Comparison of ENCODE assay signal across 38 cellular contexts in the genomic region with DNA sequence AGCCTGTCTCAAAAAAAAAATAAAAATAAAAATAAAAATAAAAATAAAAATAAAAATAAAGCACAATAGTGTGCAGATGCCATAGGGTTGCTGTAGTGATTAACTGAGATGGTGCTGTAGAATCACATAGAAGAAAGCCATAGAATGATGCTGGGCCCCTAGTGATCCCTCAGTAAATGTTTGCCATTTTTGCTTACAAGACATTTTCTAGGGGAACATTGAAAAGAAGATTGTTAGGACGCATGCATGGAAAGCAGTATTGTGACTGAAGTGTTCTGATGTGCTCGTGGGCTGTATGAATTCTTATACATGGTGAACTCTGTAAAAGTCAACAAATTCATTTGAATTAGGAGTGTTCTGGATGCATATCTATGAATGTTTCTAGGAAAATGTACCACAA. TPM values are rescaled to one million over a fixed set of nuclear protein-coding genes. Genes with fewer than 3 reads are reported as not detected.
"Had no signal": no experiment of that assay in that cellular context is flagged by ENCODE, and none has a peak within 500 bp of the region (broad histone marks: within the 10 kb centered on the region; RNA-seq: fewer than 3 reads in every experiment).

No MANE protein-coding gene starts in this region.

- H3K27me3 Mint-ChIP-seq: activated CD4-positive, alpha-beta memory T cell treated with anti-CD3 and anti-CD28 coated beads for 36 hours; activated CD4-positive, alpha-beta T cell treated with anti-CD3 and anti-CD28 coated beads for 36 hours; activated CD8-positive, alpha-beta T cell treated with anti-CD3 and anti-CD28 coated beads for 36 hours; activated naive CD8-positive, alpha-beta T cell treated with anti-CD3 and anti-CD28 coated beads for 36 hours; activated T-helper 17 cell treated with anti-CD3 and anti-CD28 coated beads, Interleukin-2, amount 50 U/mL, for 72 hours had no signal

- FAIRE-seq: astrocyte, colon, TTC549 had no signal

- H3K4me1 ChIP-seq: adrenal gland, body of pancreas, breast epithelium had no signal

- H3K27ac Mint-ChIP-seq: activated CD4-positive, alpha-beta memory T cell treated with anti-CD3 and anti-CD28 coated beads for 36 hours; activated CD4-positive, alpha-beta T cell treated with anti-CD3 and anti-CD28 coated beads for 36 hours; activated CD8-positive, alpha-beta T cell treated with anti-CD3 and anti-CD28 coated beads for 36 hours; activated naive CD4-positive, alpha-beta T cell treated with anti-CD3 and anti-CD28 coated beads for 36 hours; activated naive CD4-positive, alpha-beta T cell treated with anti-CD3 and anti-CD28 coated beads, Interleukin-2, amount 50 U/mL, for 72 hours; activated naive CD8-positive, alpha-beta T cell treated with anti-CD3 and anti-CD28 coated beads for 36 hours; activated T-cell treated with anti-CD3 and anti-CD28 coated beads, Interleukin-2, amount 50 U/mL, for 72 hours; activated T-helper 1 cell treated with anti-CD3 and anti-CD28 coated beads, Interleukin-12 subunit alpha, Interleukin-12 subunit beta, Interleukin-2, Interleukin-4 antibody, amounts not matched to agents 30 ng/mL and 10 ng/mL and 1 ng/mL, durations not matched to agents 14 hours and 24 hours and 36 hours; activated T-helper 17 cell treated with anti-CD3 and anti-CD28 coated beads, Interleukin-2, amount 50 U/mL, for 72 hours; T-helper 1 cell treated with Interleukin-12 subunit alpha and Interleukin-12 subunit beta and Interleukin-4 antibody, amounts not matched to agents 30 μg/mL and 1 μg/mL, for 36 hours; T-helper 2 cell treated with Interferon-gamma antibody and Interleukin-4, amounts not matched to agents 5 μg/mL and 100 μg/mL, for 36 hours had no signal

- H3K4me3 ChIP-seq: adrenal gland, body of pancreas, breast epithelium had no signal

- H3K36me3 ChIP-seq: adrenal gland, brain microvascular endothelial cell, breast epithelium had no signal

- H3K4me1 Mint-ChIP-seq: activated CD4-positive, alpha-beta T cell treated with anti-CD3 and anti-CD28 coated beads for 36 hours; activated naive CD8-positive, alpha-beta T cell treated with anti-CD3 and anti-CD28 coated beads for 36 hours; activated T-helper 17 cell treated with anti-CD3 and anti-CD28 coated beads, Interleukin-2, amount 50 U/mL, for 72 hours had no signal

- H3K27me3 ChIP-seq: adrenal gland, body of pancreas, brain microvascular endothelial cell, breast epithelium had no signal

- H3K27ac ChIP-seq: adrenal gland, body of pancreas, brain microvascular endothelial cell, breast epithelium, VCaP had no signal

- H3K4me3 Mint-ChIP-seq: activated CD4-positive, alpha-beta memory T cell treated with anti-CD3 and anti-CD28 coated beads for 36 hours; activated CD4-positive, alpha-beta T cell treated with anti-CD3 and anti-CD28 coated beads for 36 hours; activated CD8-positive, alpha-beta T cell treated with anti-CD3 and anti-CD28 coated beads for 36 hours; activated naive CD4-positive, alpha-beta T cell treated with anti-CD3 and anti-CD28 coated beads for 36 hours; activated naive CD8-positive, alpha-beta T cell treated with anti-CD3 and anti-CD28 coated beads for 36 hours; activated T-cell treated with anti-CD3 and anti-CD28 coated beads, Interleukin-2, amount 50 U/mL, for 4 hours; activated T-cell treated with anti-CD3 and anti-CD28 coated beads, Interleukin-2, amount 50 U/mL, for 72 hours; activated T-helper 1 cell treated with anti-CD3 and anti-CD28 coated beads, Interleukin-12 subunit alpha, Interleukin-12 subunit beta, Interleukin-2, Interleukin-4 antibody, amounts not matched to agents 30 ng/mL and 10 ng/mL and 1 ng/mL, durations not matched to agents 14 hours and 24 hours and 36 hours; activated T-helper 17 cell treated with anti-CD3 and anti-CD28 coated beads, Interleukin-2, amount 50 U/mL, for 72 hours; T-helper 1 cell treated with Interleukin-12 subunit alpha and Interleukin-12 subunit beta and Interleukin-4 antibody, amounts not matched to agents 30 μg/mL and 1 μg/mL, for 36 hours; T-helper 2 cell treated with Interferon-gamma antibody and Interleukin-4, amounts not matched to agents 5 μg/mL and 100 μg/mL, for 36 hours had no signal

- DNase-seq: activated CD4-positive, alpha-beta memory T cell treated with anti-CD3 and anti-CD28 coated beads for 36 hours; activated CD4-positive, alpha-beta T cell treated with anti-CD3 and anti-CD28 coated beads for 1 hour; activated CD4-positive, alpha-beta T cell treated with anti-CD3 and anti-CD28 coated beads for 36 hours; activated CD4-positive, alpha-beta T cell treated with anti-CD3 and anti-CD28 coated beads for 48 hours; activated CD4-positive, alpha-beta T cell treated with anti-CD3 and anti-CD28 coated beads, Interleukin-2, amount 50 U/mL, for 1 hour; activated CD4-positive, alpha-beta T cell treated with anti-CD3 and anti-CD28 coated beads, Interleukin-2, amount 50 U/mL, for 4 hours; activated CD4-positive, CD25-positive, alpha-beta regulatory T cell; activated CD8-positive, alpha-beta memory T cell treated with anti-CD3 and anti-CD28 coated beads, Interleukin-2, amount 50 U/mL, for 4 hours; activated CD8-positive, alpha-beta T cell treated with anti-CD3 and anti-CD28 coated beads for 36 hours; activated effector memory CD4-positive, alpha-beta T cell treated with anti-CD3 and anti-CD28 coated beads, Interleukin-2, amount 50 U/mL, for 16 hours; activated gamma-delta T cell treated with Interleukin-2 at 50 U/mL for 16 hours; activated naive CD4-positive, alpha-beta T cell; activated naive CD4-positive, alpha-beta T cell treated with anti-CD3 and anti-CD28 coated beads for 36 hours; activated naive CD4-positive, alpha-beta T cell treated with anti-CD3 and anti-CD28 coated beads, Interleukin-2, amount 50 U/mL, for 16 hours; activated naive CD8-positive, alpha-beta T cell treated with anti-CD3 and anti-CD28 coated beads for 36 hours; activated T-cell treated with anti-CD3 and anti-CD28 coated beads for 4 hours; activated T-cell treated with anti-CD3 and anti-CD28 coated beads, Interleukin-2, amount 50 U/mL, for 1 hour; activated T-cell treated with anti-CD3 and anti-CD28 coated beads, Interleukin-2, amount 50 U/mL, for 4 hours; activated T-cell treated with anti-CD3 and anti-CD28 coated beads, Interleukin-2, amount 50 U/mL, for 72 hours; adrenal gland; amniotic stem cell; aorta; body of pancreas; brain microvascular endothelial cell; central memory CD4-positive, alpha-beta T cell; T-helper 2 cell; T-helper 9 cell had no signal

- ATAC-seq: activated CD4-positive, alpha-beta T cell treated with anti-CD3 and anti-CD28 coated beads for 36 hours; activated CD4-positive, CD25-positive, alpha-beta regulatory T cell treated with anti-CD3 and anti-CD28 coated beads, Interleukin-2, amount 50 U/mL, for 24 hours; activated CD8-positive, alpha-beta T cell treated with anti-CD3 and anti-CD28 coated beads for 36 hours; activated naive CD4-positive, alpha-beta T cell treated with anti-CD3 and anti-CD28 coated beads, Interleukin-2, amount 50 U/mL, for 72 hours; activated T-cell treated with anti-CD3 and anti-CD28 coated beads, Interleukin-2, amount 50 U/mL, for 4 hours; activated T-cell treated with anti-CD3 and anti-CD28 coated beads, Interleukin-2, amount 50 U/mL, for 72 hours; activated T-helper 17 cell treated with anti-CD3 and anti-CD28 coated beads, Interleukin-2, amount 50 U/mL, for 72 hours; body of pancreas had no signal

- H3K36me3 Mint-ChIP-seq: activated CD4-positive, alpha-beta memory T cell treated with anti-CD3 and anti-CD28 coated beads for 36 hours; activated naive CD4-positive, alpha-beta T cell treated with anti-CD3 and anti-CD28 coated beads, Interleukin-2, amount 50 U/mL, for 72 hours; activated naive CD8-positive, alpha-beta T cell treated with anti-CD3 and anti-CD28 coated beads for 36 hours had no signal

- H3K9me3 ChIP-seq: adrenal gland, body of pancreas, breast epithelium had no signal

- H3K9me3 Mint-ChIP-seq: activated CD4-positive, alpha-beta memory T cell treated with anti-CD3 and anti-CD28 coated beads for 36 hours; activated CD8-positive, alpha-beta T cell treated with anti-CD3 and anti-CD28 coated beads for 36 hours; activated naive CD4-positive, alpha-beta T cell treated with anti-CD3 and anti-CD28 coated beads for 36 hours; activated naive CD4-positive, alpha-beta T cell treated with anti-CD3 and anti-CD28 coated beads, Interleukin-2, amount 50 U/mL, for 72 hours; activated naive CD8-positive, alpha-beta T cell treated with anti-CD3 and anti-CD28 coated beads for 36 hours; activated T-cell treated with anti-CD3 and anti-CD28 coated beads, Interleukin-2, amount 50 U/mL, for 4 hours; activated T-helper 1 cell treated with anti-CD3 and anti-CD28 coated beads, Interleukin-12 subunit alpha, Interleukin-12 subunit beta, Interleukin-2, Interleukin-4 antibody, amounts not matched to agents 30 ng/mL and 10 ng/mL and 1 ng/mL, durations not matched to agents 14 hours and 24 hours and 36 hours; activated T-helper 17 cell treated with anti-CD3 and anti-CD28 coated beads, Interleukin-2, amount 50 U/mL, for 72 hours; T-helper 1 cell treated with Interleukin-12 subunit alpha and Interleukin-12 subunit beta and Interleukin-4 antibody, amounts not matched to agents 30 μg/mL and 1 μg/mL, for 36 hours; T-helper 2 cell treated with Interferon-gamma antibody and Interleukin-4, amounts not matched to agents 5 μg/mL and 100 μg/mL, for 36 hours had no signal

RNA-seq across cellular contexts. Expression of gene SAMD3, which starts 22.0 kb away (rescaled TPM):
- polyA plus RNA-seq: aorta had no signal
